1 cellular context compared by ENCODE assay signal in genomic region chr1:53658489-53659230, GRCh38.
TF ChIP-seq lines count a peak whose summit lies in the region.

No MANE protein-coding gene starts in this region.

TF ChIP-seq in K562, 482 proteins besides CTCF, POLR2A, EP300 and RAD21:
- TF ChIP-seq TEAD4 (IDR thresholded peaks at IDR 0.05; ENCODE audit: low read length) (no peak), TEAD4 (CRISPR knock-in tag; IDR thresholded peaks at IDR 0.05; ENCODE audit: borderline replicate concordance) (no peak), ZFP36 (IDR thresholded peaks at IDR 0.05; ENCODE audit: low read depth, low read length, partially characterized antibody) (peak; percentile 88), SIN3B (IDR thresholded peaks at IDR 0.05; ENCODE audit: low read depth) (no peak), ZNF778 (CRISPR knock-in tag; IDR thresholded peaks at IDR 0.05) (no peak), PHB (CRISPR knock-in tag; IDR thresholded peaks at IDR 0.05) (no peak), CBFA2T3 (IDR thresholded peaks at IDR 0.05) (no peak), ZNF79 (CRISPR knock-in tag; IDR thresholded peaks at IDR 0.05; ENCODE audit: low read depth) (no peak), SMARCA4 (IDR thresholded peaks at IDR 0.05) (no peak)
